ENCODE assay signal across 9 cellular contexts in genomic region chr2:33457588-33458247, GRCh38. TPM values are rescaled to one million over a fixed set of nuclear protein-coding genes. Genes with fewer than 3 reads are reported as not detected.
DNase-seq lines count a peak whose midpoint lies in the region; ATAC-seq and TF ChIP-seq lines count a peak whose summit lies in the region.
"Had no signal": no experiment of that assay in that cellular context is flagged by ENCODE, and none has a peak within 500 bp of the region (broad histone marks: within the 10 kb centered on the region; RNA-seq: fewer than 3 reads in every experiment).

No MANE protein-coding gene starts in this region.

- peak overlapping the region; percentile 92 for H3K27ac ChIP-seq in psoas muscle
- H3K27ac ChIP-seq: skin epidermis had no signal

- peak; percentile 95 for ATAC-seq in GM19395 (IDR thresholded peaks at IDR 0.05; ENCODE audit: unreplicated experiment)
- peak; percentile 60 for ATAC-seq in HG03103 (IDR thresholded peaks at IDR 0.05; ENCODE audit: low read depth, unreplicated experiment)
- peak; percentile 92 to 94 (median 93) for ATAC-seq in psoas muscle

- H3K36me3 ChIP-seq in psoas muscle (ENCODE audit: insufficient read depth in 1 of 2, low read depth in 1 of 2): no peaks in the 10 kb centered on the region

- WGBS in psoas muscle, 3 donors: 19 to 30% (median 22%) methylated on average over 8 of the region's 8 CpGs

- H3K4me1 ChIP-seq in psoas muscle: peaks cover 11% of the 10 kb centered on the region

- no peak for TF ChIP-seq POLR2A in erythroblast (IDR thresholded peaks at IDR 0.05; ENCODE audit: low read length)

- no peak for TF ChIP-seq CTCF in psoas muscle (IDR thresholded peaks at IDR 0.05)

- H3K4me3 ChIP-seq in psoas muscle: peak overlapping the region; percentile 64
- H3K4me3 ChIP-seq: skin epidermis had no signal

- DNase-seq in SHP77 (lab: John Stamatoyannopoulos, UW) (peak; percentile 42 to 83), psoas muscle (peak; percentile 36 to 64), germinal center (ENCODE audit: low spot score) (no peak), erythroblast (lab: John Stamatoyannopoulos, UW) (no peak), COLO668 (lab: John Stamatoyannopoulos, UW; ENCODE audit: unreplicated experiment) (no peak)
- DNase-seq in activated CD4-positive, alpha-beta T cell treated with anti-CD3 and anti-CD28 coated beads, Interleukin-2, amount 50 U/mL, for 48 hours: no peak

- H3K9me3 ChIP-seq in psoas muscle: peaks cover 8% of the 10 kb centered on the region

- intact Hi-C loops in psoas muscle (cut with DNase I): no loop called here

- H3K27me3 ChIP-seq in psoas muscle (ENCODE audit: insufficient read depth in 3 of 3, low read length in 2 of 3): no peaks in the 10 kb centered on the region

RNA-seq across cellular contexts. Expression of gene RASGRP3, which starts 18.7 kb away (rescaled TPM):
- total RNA-seq in psoas muscle: 10 to 100 TPM; 13.0 to 24.9 (median 19.9) TPM
- 1 to 10 TPM; 3.4 to 9.3 (median 5.4) TPM for polyA plus RNA-seq in psoas muscle

Comparison
In these comparisons a context has a peak if more than half of its experiments do, and no peak if none do; other contexts are left out.
1. DNase-seq: peak in SHP77 (2 of 2) and psoas muscle (2 of 2); none in germinal center (single experiment), erythroblast (0 of 2), activated CD4-positive, alpha-beta T cell treated with anti-CD3 and anti-CD28 coated beads, Interleukin-2, amount 50 U/mL, for 48 hours (0 of 2) and COLO668 (single experiment).
2. Peak in every context shown above with its lines, with median percentiles within 50 percentile points of each other: ATAC-seq.